In the genomic region with DNA sequence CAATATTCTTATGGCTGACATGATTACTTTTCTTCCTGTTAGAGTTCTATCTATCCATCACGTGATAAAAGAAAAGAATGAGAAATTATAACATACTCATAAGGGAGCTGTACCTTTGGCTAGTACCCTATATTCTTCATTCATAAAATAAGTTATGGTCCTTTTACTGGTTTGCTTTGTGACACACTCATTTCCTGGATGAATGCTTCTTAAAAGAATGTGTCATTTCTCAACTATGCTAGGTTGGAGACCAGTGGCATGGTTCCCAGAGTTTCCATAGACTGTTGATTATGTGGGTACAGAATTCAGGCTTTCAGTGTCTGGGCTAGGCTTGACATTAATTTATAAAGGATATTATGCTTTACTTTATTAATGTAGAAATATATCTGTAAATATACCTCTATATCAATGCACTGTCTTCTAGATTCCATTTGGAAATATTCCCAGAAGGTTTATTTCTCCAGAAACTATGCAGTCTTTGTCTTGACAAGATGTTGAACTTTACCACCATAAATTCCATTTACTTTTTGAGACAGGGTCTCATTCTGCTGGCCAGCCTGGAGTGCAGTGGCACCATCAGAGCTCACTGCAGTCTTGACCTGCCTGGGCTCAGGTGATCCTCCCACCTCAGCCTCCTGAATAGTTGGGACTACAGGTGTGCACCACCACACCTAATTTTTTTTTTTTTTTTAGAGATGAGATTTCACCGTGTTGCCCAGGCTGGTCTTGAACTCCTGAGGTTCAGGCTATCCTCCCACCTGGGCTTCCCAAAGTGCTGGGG, we compare ENCODE assay signal across 13 cellular contexts. TPM values are rescaled to one million over a fixed set of nuclear protein-coding genes. Genes with fewer than 3 reads are reported as not detected.
DNase-seq lines count a peak whose midpoint lies in the region; ATAC-seq, FAIRE-seq and TF ChIP-seq lines count a peak whose summit lies in the region.
"Had no signal": no experiment of that assay in that cellular context is flagged by ENCODE, and none has a peak within 500 bp of the region (broad histone marks: within the 10 kb centered on the region; RNA-seq: fewer than 3 reads in every experiment).

No MANE protein-coding gene starts in this region.

- peak in 1 of 4 donors; percentile 31 for ATAC-seq in pancreas
- no peak for ATAC-seq in HG03045 (IDR thresholded peaks at IDR 0.05; ENCODE audit: unreplicated experiment)
- ATAC-seq in HG03159 (IDR thresholded peaks at IDR 0.05; ENCODE audit: unreplicated experiment): no peak
- ATAC-seq in HG02885 (IDR thresholded peaks at IDR 0.05; ENCODE audit: poor library complexity, unreplicated experiment): no peak

- H3K27me3 ChIP-seq in pancreas (no peaks in the 10 kb centered on the region), H7 (ENCODE audit: control insufficient read depth, insufficient read depth, low read length) (no peaks in the 10 kb centered on the region)
- H3K27me3 ChIP-seq: hepatocyte had no signal

- peak; percentile 63 for DNase-seq in Caki2 (ENCODE audit: low read depth)
- peak; percentile 3 for DNase-seq in NCI-H69 (lab: John Stamatoyannopoulos, UW)
- DNase-seq in epithelial cell of proximal tubule (ENCODE audit: low read depth): peak; percentile 79
- no peak for DNase-seq in pancreas
- DNase-seq in H7: no peak
- DNase-seq: activated CD4-positive, alpha-beta T cell treated with anti-CD3 and anti-CD28 coated beads, Interleukin-2, amount 10 ng/mL, durations not matched to agents 24 days and 14 days; GDM1; stimulated activated CD8-positive, alpha-beta memory T cell treated with anti-CD3 and anti-CD28 coated beads, Interleukin-4, amount 100 ng/mL, for 48 hours had no signal

- no peak overlapping the region for H3K4me3 ChIP-seq in epithelial cell of proximal tubule (ENCODE audit: low read depth, low read length)
- H3K4me3 ChIP-seq in pancreas: no peak overlapping the region
- H3K4me3 ChIP-seq in H7 (ENCODE audit: insufficient read depth, low read depth, low read length): no peak overlapping the region
- H3K4me3 ChIP-seq: hepatocyte had no signal

- no peaks in the 10 kb centered on the region for H3K36me3 ChIP-seq in pancreas
- peaks cover 4% of the 10 kb centered on the region for H3K36me3 ChIP-seq in H7 (replicated peaks; ENCODE audit: control insufficient read depth, insufficient read depth, low read length)

- TF ChIP-seq CTCF in epithelial cell of proximal tubule (conservative IDR thresholded peaks at IDR 0.05; ENCODE audit: low read depth, low read length) (no peak), pancreas (IDR thresholded peaks at IDR 0.05) (no peak)

- 97% methylated on average over 2 of the region's 2 CpGs for WGBS in pancreas, 2 donors

- no peaks in the 10 kb centered on the region for H3K4me1 ChIP-seq in pancreas
- H3K4me1 ChIP-seq: parathyroid adenoma had no signal

- no peak overlapping the region for H3K27ac ChIP-seq in pancreas
- H3K27ac ChIP-seq: hepatocyte, parathyroid adenoma had no signal

- peak; percentile 26 for FAIRE-seq in pancreas (lab: Jason Lieb, UNC)

- intact Hi-C loops in pancreas (cut with DNase I): no loop called here

- in situ Hi-C loops in Caki2 (cut with HindIII; ENCODE audit: low pct_unique_long_range_greater_than_20kb, low sequenced_read_pairs): no loop called here

- no peaks in the 10 kb centered on the region for H3K9me3 ChIP-seq in pancreas

RNA-seq across cellular contexts. Expression of gene NUDT6, which starts 23.8 kb away (rescaled TPM):
- total RNA-seq in Caki2 (2014; rRNA removed; shearing (Covaris generic); ENCODE audit: low replicate concordance): 27.6 and 37.7 TPM in 2 replicates
- 5.7 and 12.5 TPM in 2 replicates for total RNA-seq in epithelial cell of proximal tubule
- 1 to 10 TPM; 1.6 to 3.0 (median 2.0) TPM for total RNA-seq in pancreas
- polyA plus RNA-seq in pancreas: 1 to 10 TPM; 6.8 to 8.2 TPM
- 9.9 and 12.3 TPM in 2 replicates for total RNA-seq in H7 (2014; rRNA removed; shearing (Covaris generic))

Comparison
In these comparisons a context has a peak if more than half of its experiments do, and no peak if none do; other contexts are left out.
1. DNase-seq: peak in Caki2 (single experiment), NCI-H69 (single experiment) and epithelial cell of proximal tubule (single experiment); none in pancreas (0 of 6) and H7 (single experiment).